In the genomic region with DNA sequence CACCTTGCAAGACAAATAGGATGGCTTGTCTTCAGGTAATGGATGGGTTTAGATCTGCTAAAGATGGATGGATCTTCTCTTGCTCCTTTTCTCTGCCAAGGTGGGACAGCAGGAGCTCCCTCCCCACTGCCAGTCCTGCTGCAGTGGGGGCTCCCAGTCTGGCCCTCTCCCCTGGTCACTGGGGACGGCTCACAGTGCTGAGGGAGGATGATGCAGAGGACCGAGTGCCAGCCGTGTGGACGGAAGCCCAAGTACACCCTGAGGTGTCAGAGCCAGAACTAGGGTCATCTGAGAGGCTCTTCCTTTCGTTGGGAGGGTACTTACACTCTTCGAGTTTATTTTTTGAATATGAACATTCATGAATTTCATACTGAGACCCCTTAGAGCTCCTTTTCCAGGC, we compare ENCODE assay signal across 14 cellular contexts. TPM values are rescaled to one million over a fixed set of nuclear protein-coding genes. Genes with fewer than 3 reads are reported as not detected.
DNase-seq lines count a peak whose midpoint lies in the region; ATAC-seq, FAIRE-seq and TF ChIP-seq lines count a peak whose summit lies in the region.
"Had no signal": no experiment of that assay in that cellular context is flagged by ENCODE, and none has a peak within 500 bp of the region (broad histone marks: within the 10 kb centered on the region; RNA-seq: fewer than 3 reads in every experiment).

No MANE protein-coding gene starts in this region.

- CTCF ChIA-PET in activated CD4-positive, alpha-beta T cell treated with anti-CD3 and anti-CD28 coated beads for 36 hours (lab: Charles Lee), result interaction anchor here (1.1 to 1.4 kb wide), 3 partner anchors 10 to 21 kb away, joined by 3 to 4 read pairs (median 4); no protein-coding TSS in a partner anchor
- CTCF ChIA-PET in GM12878 (lab: Yijun Ruan, JAX), result interaction anchor here (0.6 to 17.0 kb wide), 9 partner anchors 11 to 103 kb away, joined by 3 to 293 read pairs (median 7); a partner anchor contains a TSS

- POLR2A ChIA-PET in activated CD4-positive, alpha-beta T cell treated with anti-CD3 and anti-CD28 coated beads for 36 hours (lab: Charles Lee), result no interaction called here
- POLR2A ChIA-PET in GM12878 (lab: Charles Lee), result interaction anchor here (1.2 to 17.1 kb wide), 3 partner anchors 19 to 52 kb away, joined by 3 to 290 read pairs (median 3); no protein-coding TSS in a partner anchor

- H3K27me3 Mint-ChIP-seq in activated CD4-positive, alpha-beta T cell treated with anti-CD3 and anti-CD28 coated beads for 36 hours, result no peaks in the 10 kb centered on the region
- H3K27me3 Mint-ChIP-seq in HFFc6 (ENCODE audit: insufficient read depth), result peaks cover 10% of the 10 kb centered on the region

- H3K4me3 Mint-ChIP-seq in activated CD4-positive, alpha-beta T cell treated with anti-CD3 and anti-CD28 coated beads for 36 hours, result no peak overlapping the region
- no peak overlapping the region for H3K4me3 Mint-ChIP-seq in HFFc6

- H3K27me3 ChIP-seq in GM12878 (replicated peaks in 1 of 2; ENCODE audit: control insufficient read depth in 2 of 2, insufficient read depth in 2 of 2, low read length in 1 of 2) (no peaks in the 10 kb centered on the region), psoas muscle (ENCODE audit: insufficient read depth in 3 of 3, low read length in 2 of 3) (no peaks in the 10 kb centered on the region)
- H3K27me3 ChIP-seq: left lung had no signal

- no peak for TF ChIP-seq CTCF in GM12878 (IDR thresholded peaks at IDR 0.05 in 2 of 3, conservative IDR thresholded peaks at IDR 0.05 in 1 of 3; ENCODE audit: control insufficient read depth in 2 of 3, extremely low read depth in 1 of 3, insufficient read depth in 1 of 3, low read depth in 3 of 3, low read length in 3 of 3)
- no peak for TF ChIP-seq CTCF in psoas muscle (IDR thresholded peaks at IDR 0.05)
- TF ChIP-seq CTCF in HFFc6 (IDR thresholded peaks at IDR 0.05), result no peak
- TF ChIP-seq CTCF in foreskin fibroblast (IDR thresholded peaks at IDR 0.05; ENCODE audit: low read depth, low read length), result no peak

- TF ChIP-seq RAD21 in GM12878 (IDR thresholded peaks at IDR 0.05; ENCODE audit: insufficient read depth, low read depth, low read length), result no peak

- H3K4me1 ChIP-seq in GM12878 (ENCODE audit: control insufficient read depth, insufficient read depth, low read length), result peaks cover 46% of the 10 kb centered on the region
- peaks cover 87% of the 10 kb centered on the region for H3K4me1 ChIP-seq in psoas muscle

- peaks cover 89% of the 10 kb centered on the region for H3K79me2 ChIP-seq in GM12878 (ENCODE audit: control insufficient read depth, insufficient read depth, low read length)

- 76% methylated on average over 6 of the region's 6 CpGs for WGBS in GM12878 (ENCODE audit: insufficient coverage, insufficient replicate concordance, low lambda C conversion rate, missing lambda C conversion rate)
- WGBS in psoas muscle, 3 donors, result 19 to 33% (median 22%) methylated on average over 6 of the region's 6 CpGs

- H3K4me2 ChIP-seq in GM12878 (ENCODE audit: control insufficient read depth, insufficient read depth), result peak overlapping the region; percentile 24

- RAD21 ChIA-PET in GM12878 (lab: Charles Lee; ENCODE audit: unreplicated experiment), result interaction anchor here (0.8 to 7.8 kb wide), 6 partner anchors 19 to 92 kb away, joined by 4 to 95 read pairs (median 5); a partner anchor contains a TSS

- SMC1A ChIA-PET in GM12878 (lab: Charles Lee; ENCODE audit: uncharacterized antibody, unreplicated experiment), result interaction anchor here (1.0 to 18.6 kb wide), 7 partner anchors 9 to 93 kb away, joined by 3 to 325 read pairs (median 12); a partner anchor contains a TSS

- H3K4me3 ChIP-seq in GM12878, result peak overlapping the region; percentile 44; the same call in 1 of the 2 replicates
- H3K4me3 ChIP-seq in psoas muscle, result no peak overlapping the region
- no peak overlapping the region for H3K4me3 ChIP-seq in foreskin fibroblast (ENCODE audit: low read depth in 1 of 2, low read length in 2 of 2)
- H3K4me3 ChIP-seq: left lung had no signal

- H3K27ac ChIP-seq in GM12878 (ENCODE audit: control insufficient read depth, insufficient read depth) (peak overlapping the region; percentile 39), psoas muscle (peak overlapping the region; percentile 88)
- H3K27ac ChIP-seq: HL-60 had no signal

- ATAC-seq in activated CD4-positive, alpha-beta T cell treated with anti-CD3 and anti-CD28 coated beads for 36 hours, result no peak
- ATAC-seq in GM12878 (no peak), psoas muscle (no peak)
- ATAC-seq: HCT116, left lung had no signal

- FAIRE-seq in GM12892 (lab: Jason Lieb, UNC) (no peak), GM12878 (lab: Jason Lieb, UNC) (no peak)
- FAIRE-seq: A204.1 had no signal

- TF ChIP-seq EP300 in GM12878 (IDR thresholded peaks at IDR 0.05; ENCODE audit: borderline replicate concordance in 1 of 2, control insufficient read depth in 1 of 2, low read depth in 2 of 2, low read length in 2 of 2), result no peak

- H3K27ac Mint-ChIP-seq in activated CD4-positive, alpha-beta T cell treated with anti-CD3 and anti-CD28 coated beads for 36 hours, result peak overlapping the region; percentile 63
- no peak overlapping the region for H3K27ac Mint-ChIP-seq in HFFc6

- 0 out of 2 replicates have a peak, but pooled peaks have one; percentile 20 for TF ChIP-seq POLR2A in GM12892 (IDR thresholded peaks at IDR 0.05; ENCODE audit: low read depth, low read length)
- 0 out of 2 replicates have a peak, but pooled peaks have one; percentile 25 for TF ChIP-seq POLR2A in GM12878 (IDR thresholded peaks at IDR 0.05; ENCODE audit: low read depth, low read length)

- H4K20me1 ChIP-seq in GM12878 (ENCODE audit: control insufficient read depth, insufficient read depth), result no peaks in the 10 kb centered on the region

- in situ Hi-C loops in GM12878 (cut with MboI), result no loop called here

- H3K9me3 Mint-ChIP-seq in activated CD4-positive, alpha-beta T cell treated with anti-CD3 and anti-CD28 coated beads for 36 hours (ENCODE audit: low read depth), result no peaks in the 10 kb centered on the region
- no peaks in the 10 kb centered on the region for H3K9me3 Mint-ChIP-seq in HFFc6

- intact Hi-C loops in activated CD4-positive, alpha-beta T cell treated with anti-CD3 and anti-CD28 coated beads for 36 hours (cut with DNase I, micrococcal nuclease), result no loop called here
- intact Hi-C loops in GM12878 (cut with micrococcal nuclease; ENCODE audit: unreplicated experiment), result no loop called here
- intact Hi-C loops in psoas muscle (cut with DNase I), result no loop called here

- H2AFZ ChIP-seq in GM12878 (ENCODE audit: control insufficient read depth, low read depth, low read length), result no peak overlapping the region

- peaks cover 32% of the 10 kb centered on the region for H3K36me3 Mint-ChIP-seq in activated CD4-positive, alpha-beta T cell treated with anti-CD3 and anti-CD28 coated beads for 36 hours (ENCODE audit: low read depth)
- no peaks in the 10 kb centered on the region for H3K36me3 Mint-ChIP-seq in HFFc6 (ENCODE audit: low read depth)

- peaks cover 2 to 7% of the 10 kb centered on the region in 2 experiments; a peak in 2 of 4 replicates for H3K36me3 ChIP-seq in GM12878 (ENCODE audit: control insufficient read depth in 2 of 2, insufficient read depth in 2 of 2, low read length in 1 of 2)
- no peaks in the 10 kb centered on the region for H3K36me3 ChIP-seq in psoas muscle (ENCODE audit: insufficient read depth in 1 of 2, low read depth in 1 of 2)
- H3K36me3 ChIP-seq: left lung had no signal

- peaks cover 88% of the 10 kb centered on the region for H3K4me1 Mint-ChIP-seq in activated CD4-positive, alpha-beta T cell treated with anti-CD3 and anti-CD28 coated beads for 36 hours
- peaks cover 7% of the 10 kb centered on the region for H3K4me1 Mint-ChIP-seq in HFFc6 (ENCODE audit: low read depth)

- peak overlapping the region; percentile 0; the same call in 1 of the 2 replicates for H3K9ac ChIP-seq in GM12878 (ENCODE audit: control insufficient read depth, insufficient read depth, low read length)

- BruUV-seq in GM12878 (replicated peaks; lab: Mats Ljungman, UMichigan), result no TSS peak

- H3K9me3 ChIP-seq in GM12878 (replicated peaks; ENCODE audit: control insufficient read depth, insufficient read depth, low read length), result no peaks in the 10 kb centered on the region
- no peaks in the 10 kb centered on the region for H3K9me3 ChIP-seq in psoas muscle
- H3K9me3 ChIP-seq: left lung had no signal

- DNase-seq in activated CD4-positive, alpha-beta T cell treated with anti-CD3 and anti-CD28 coated beads for 36 hours, result no peak
- no peak for DNase-seq in activated CD4-positive, alpha-beta T cell treated with anti-CD3 and anti-CD28 coated beads for 48 hours
- no peak for DNase-seq in GM12892 (ENCODE audit: insufficient read length)
- DNase-seq in GM12878 (ENCODE audit: low read depth, low spot score), result no peak
- no peak for DNase-seq in psoas muscle
- DNase-seq in HFFc6, result no peak
- no peak for DNase-seq in GM03348 (ENCODE audit: low spot score)
- no peak for DNase-seq in foreskin fibroblast
- DNase-seq: left lung, NCI-H187 treated with DMSO at 0.1 percent for 48 hours, NCI-H526 treated with DMSO at 0.1 percent for 48 hours had no signal

RNA-seq across cellular contexts. Expression of a gene that starts 5.7 kb away (rescaled TPM):
- total RNA-seq in activated CD4-positive, alpha-beta T cell treated with anti-CD3 and anti-CD28 coated beads for 36 hours, result 10 to 100 TPM; 24.8 to 26.9 TPM
- 41.2 TPM for polyA plus RNA-seq in GM12892 (2012; ENCODE audit: missing spikeins)
- 69.3 and 77.6 TPM in 2 replicates for total RNA-seq in GM12878 (2013; cell fraction: nucleolus; rRNA removed)
- total RNA-seq in GM12878 (2014; rRNA removed) (91.1 and 104 TPM in 2 replicates), GM12878 (2014; rRNA removed; fragmentation: Illumina TruSeq; extraction: Trizol) (78.8 and 80.3 TPM in 2 replicates), GM12878 (2021) (77.3 and 80.8 TPM in 2 replicates), psoas muscle (10 to 100 TPM; 58.8 to 96.9 (median 65.9) TPM)
- polyA plus RNA-seq in GM12878 (2011; ENCODE audit: low read depth), result 37.5 TPM
- polyA plus RNA-seq in GM12878 (2011; rRNA removed) (36.7 and 42.3 TPM in 2 replicates), GM12878 (2014; fragmentation: Illumina TruSeq; extraction: Trizol) (104 and 106 TPM in 2 replicates), GM12878 (2014; fragmentation: Nextera tagmentation; extraction: Ambion mirVana) (10 to 100 TPM; 13.5 to 21.4 TPM), GM12878 (2014; rRNA removed) (89.6 and 102 TPM in 2 replicates), GM12878 (2016; fragmentation: Nextera tagmentation; extraction: Ambion mirVana) (10 to 100 TPM; 55.7 to 59.8 TPM), psoas muscle (100 to 1,000 TPM in 1 of 3 donors, 10 to 100 TPM in 2; 27.0 to 180 (median 70.7) TPM)
- polyA plus RNA-seq in GM12878 (2011; cell fraction: cytosol; rRNA removed), result 56.7 and 66.0 TPM in 2 replicates
- polyA plus RNA-seq in GM12878 (2011; cell fraction: nucleus; rRNA removed), result 16.1 and 18.3 TPM in 2 replicates
- 46.8 and 47.5 TPM in 2 replicates for polyA plus RNA-seq in GM12878 (2012)
- polyA minus RNA-seq in GM12878 (2011; rRNA and poly(A)+ RNA removed), result 32.8 and 41.3 TPM in 2 replicates
- 11.4 and 17.0 TPM in 2 replicates for polyA minus RNA-seq in GM12878 (2011; cell fraction: cytosol; rRNA and poly(A)+ RNA removed)
- 11.6 and 16.5 TPM in 2 replicates for polyA minus RNA-seq in GM12878 (2011; cell fraction: nucleus; rRNA and poly(A)+ RNA removed)
- total RNA-seq in HFFc6 (2021; fragmentation: NEBNext Ultra II Directional; extraction: Animal tissue kit (Norgen Biotek cat#: 25700)), result 1 to 10 TPM in 1 of 6 experiments, under 1 TPM in 5; 0.43 to 1.1 (median 0.71) TPM

RNA-seq across cellular contexts. Expression of a gene that starts 34.8 kb away (rescaled TPM):
- total RNA-seq in activated CD4-positive, alpha-beta T cell treated with anti-CD3 and anti-CD28 coated beads for 36 hours, result 10 to 100 TPM; 17.2 to 19.3 TPM
- polyA plus RNA-seq in GM12892 (2012; ENCODE audit: missing spikeins), result 71.5 TPM
- 150 and 162 TPM in 2 replicates for total RNA-seq in GM12878 (2013; cell fraction: nucleolus; rRNA removed)
- total RNA-seq in GM12878 (2014; rRNA removed), result 102 and 109 TPM in 2 replicates
- total RNA-seq in GM12878 (2014; rRNA removed; fragmentation: Illumina TruSeq; extraction: Trizol), result 75.7 TPM in 2 replicates
- total RNA-seq in GM12878 (2021), result 95.1 and 95.6 TPM in 2 replicates
- polyA plus RNA-seq in GM12878 (2011; ENCODE audit: low read depth), result 46.2 TPM
- 85.4 and 106 TPM in 2 replicates for polyA plus RNA-seq in GM12878 (2011; rRNA removed)
- 81.7 and 107 TPM in 2 replicates for polyA plus RNA-seq in GM12878 (2011; cell fraction: cytosol; rRNA removed)
- polyA plus RNA-seq in GM12878 (2011; cell fraction: nucleus; rRNA removed), result 27.6 and 30.7 TPM in 2 replicates
- 61.7 and 69.7 TPM in 2 replicates for polyA plus RNA-seq in GM12878 (2012)
- 74.4 and 83.9 TPM in 2 replicates for polyA plus RNA-seq in GM12878 (2014; fragmentation: Illumina TruSeq; extraction: Trizol)
- polyA plus RNA-seq in GM12878 (2014; fragmentation: Nextera tagmentation; extraction: Ambion mirVana), result 10 to 100 TPM; 33.6 to 44.4 TPM
- 62.0 and 63.9 TPM in 2 replicates for polyA plus RNA-seq in GM12878 (2014; rRNA removed)
- 10 to 100 TPM; 44.0 to 44.4 TPM for polyA plus RNA-seq in GM12878 (2016; fragmentation: Nextera tagmentation; extraction: Ambion mirVana)
- 109 and 137 TPM in 2 replicates for polyA minus RNA-seq in GM12878 (2011; rRNA and poly(A)+ RNA removed)
- polyA minus RNA-seq in GM12878 (2011; cell fraction: cytosol; rRNA and poly(A)+ RNA removed), result 43.7 and 54.0 TPM in 2 replicates
- polyA minus RNA-seq in GM12878 (2011; cell fraction: nucleus; rRNA and poly(A)+ RNA removed), result 14.7 and 19.8 TPM in 2 replicates
- 10 to 100 TPM in 2 of 4 donors, 1 to 10 TPM in 2; 4.0 to 12.1 (median 8.0) TPM for total RNA-seq in psoas muscle
- polyA plus RNA-seq in psoas muscle, result 10 to 100 TPM in 1 of 3 donors, 1 to 10 TPM in 2; 3.0 to 11.6 (median 6.9) TPM
- total RNA-seq in HFFc6 (2021; fragmentation: NEBNext Ultra II Directional; extraction: Animal tissue kit (Norgen Biotek cat#: 25700)), result 10 to 100 TPM; 26.0 to 34.8 (median 28.5) TPM

Comparison
In these comparisons a context has a peak if more than half of its experiments do, and no peak if none do; other contexts are left out.
1. RNA of a gene that starts 5.7 kb away (total RNA-seq): 69.3 to 104 TPM in GM12878, 58.8 to 96.9 TPM in psoas muscle and 24.8 to 26.9 TPM in activated CD4-positive, alpha-beta T cell treated with anti-CD3 and anti-CD28 coated beads for 36 hours; 0.43 to 1.1 TPM in HFFc6; every median in the first group is over 10 times any median in the second.